In genomic region chr5:57621624-57622023, GRCh38 we compare ENCODE assay signal across 11 cellular contexts.
"Had no signal": no experiment of that assay in that cellular context is flagged by ENCODE, and none has a peak within 500 bp of the region (broad histone marks: within the 10 kb centered on the region; RNA-seq: fewer than 3 reads in every experiment).

No MANE protein-coding gene starts in this region.

- H3K36me3 ChIP-seq: HAP-1 had no signal

- ATAC-seq: GM23338, HCT116 had no signal

- H3K4me1 Mint-ChIP-seq: GM23338, H9 had no signal

- H3K27ac ChIP-seq: GM23248 had no signal

- H3K4me3 Mint-ChIP-seq: GM23338, H9, HFFc6 had no signal

- H3K9me3 ChIP-seq: HAP-1 had no signal

- DNase-seq: GM23248, GOT3, H7, H9, HCEC 1CT, HFFc6 had no signal

- H3K27ac Mint-ChIP-seq: GM23338, H9, HFFc6 had no signal

- H3K9me3 Mint-ChIP-seq: GM23338, H9, HFFc6 had no signal

- FAIRE-seq: H1, H54 had no signal

- H3K4me1 ChIP-seq: HAP-1 had no signal

- H3K4me3 ChIP-seq: GM23248, GM23338, HAP-1 had no signal
